ENCODE assay signal across 8 cellular contexts in the genomic region with DNA sequence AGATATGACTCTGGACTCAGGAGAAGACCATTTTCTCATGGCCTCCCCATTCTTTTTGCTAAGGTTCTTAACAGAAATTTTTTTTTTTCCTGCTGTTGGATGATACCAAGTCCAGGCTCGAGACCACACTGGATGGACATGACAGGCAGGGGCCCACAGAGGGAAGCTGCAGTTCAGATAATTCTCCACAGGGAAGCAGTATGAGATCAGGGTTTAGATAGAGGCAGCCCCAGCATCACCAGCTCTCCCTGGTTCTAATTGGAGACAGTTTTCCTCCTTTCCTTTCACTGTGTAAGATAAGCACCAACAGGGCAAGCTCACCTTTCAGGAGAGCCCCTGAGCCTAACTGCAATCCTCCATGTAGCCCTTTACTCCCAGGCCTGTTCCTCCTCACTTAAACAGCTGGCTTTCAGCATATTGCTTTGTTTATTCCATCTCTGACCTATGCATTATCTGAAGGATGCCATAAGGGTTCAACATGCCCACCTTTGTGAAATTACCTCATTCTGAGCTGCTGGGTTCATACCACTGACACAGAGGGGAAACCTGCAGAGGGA.
DNase-seq lines count a peak whose midpoint lies in the region; ATAC-seq and TF ChIP-seq lines count a peak whose summit lies in the region.

No MANE protein-coding gene starts in this region.

- no peaks in the 10 kb centered on the region for H3K27me3 ChIP-seq in MM.1S (replicated peaks; ENCODE audit: insufficient read depth, low read length)
- peaks cover 0 to 1% of the 10 kb centered on the region in 2 donors for H3K27me3 ChIP-seq in aorta (ENCODE audit: control insufficient read depth in 1 of 2, insufficient read depth in 2 of 2, low read length in 1 of 2)

- no peak overlapping the region for H3K9ac ChIP-seq in MM.1S (ENCODE audit: low read length)

- WGBS in aorta, 2 donors, result 20 to 27% methylated on average over 1 of the region's 1 CpG

- intact Hi-C loops in aorta (cut with DNase I), result no loop called here

- H3K36me3 ChIP-seq in MM.1S (replicated peaks; ENCODE audit: insufficient read depth, low read length) (no peaks in the 10 kb centered on the region), aorta (ENCODE audit: control insufficient read depth in 1 of 2, insufficient read depth in 2 of 2, low read length in 1 of 2) (no peaks in the 10 kb centered on the region)

- no peaks in the 10 kb centered on the region for H3K4me1 ChIP-seq in MM.1S (ENCODE audit: low read length)
- H3K4me1 ChIP-seq in aorta (ENCODE audit: control insufficient read depth in 1 of 2, insufficient read depth in 2 of 2, low read length in 2 of 2), result no peaks in the 10 kb centered on the region

- H3K9me3 ChIP-seq in MM.1S (replicated peaks; ENCODE audit: insufficient read depth, low read length) (no peaks in the 10 kb centered on the region), aorta (ENCODE audit: control insufficient read depth, low read length) (no peaks in the 10 kb centered on the region)

- H3K4me3 ChIP-seq in MM.1S (ENCODE audit: low read length), result no peak overlapping the region
- no peak overlapping the region for H3K4me3 ChIP-seq in aorta (ENCODE audit: low read length in 2 of 2)

- H3F3A ChIP-seq in MM.1S (ENCODE audit: insufficient read depth, low read length), result no peaks in the 10 kb centered on the region

- no peaks in the 10 kb centered on the region for H3K9me2 ChIP-seq in MM.1S (replicated peaks; ENCODE audit: insufficient read depth, low read length)

- no peak overlapping the region for H2AFZ ChIP-seq in MM.1S (ENCODE audit: low read length)

- no peak overlapping the region for H3K27ac ChIP-seq in MM.1S (ENCODE audit: low read length)
- H3K27ac ChIP-seq in aorta (ENCODE audit: low read depth in 1 of 2, low read length in 2 of 2), result no peak overlapping the region

- no peaks in the 10 kb centered on the region for H4K20me1 ChIP-seq in MM.1S (ENCODE audit: insufficient read depth, low read length)

- H3K4me2 ChIP-seq in MM.1S (ENCODE audit: low read depth, low read length), result no peak overlapping the region

- no peaks in the 10 kb centered on the region for H3K79me2 ChIP-seq in MM.1S (ENCODE audit: low read length)

- peak; percentile 82 for DNase-seq in ELR (ENCODE audit: low read depth)
- DNase-seq in MM.1S, result peak; percentile 16
- peak; percentile 9 to 67 for DNase-seq in SW 1271 (lab: John Stamatoyannopoulos, UW)
- peak; percentile 80 for DNase-seq in iPS-NIHi7 (ENCODE audit: extremely low spot score)
- no peak for DNase-seq in activated effector memory CD4-positive, alpha-beta T cell treated with Interleukin-2 at 50 U/mL for 16 hours
- DNase-seq in aorta, result no peak
- DNase-seq in stimulated activated naive CD4-positive, alpha-beta T cell treated with Interleukin-2 at 50 U/mL for 16 hours (lab: John Stamatoyannopoulos, UW), result no peak

- TF ChIP-seq CTCF in MM.1S (IDR thresholded peaks at IDR 0.05; ENCODE audit: low read length), result peak; percentile 36

- ATAC-seq in aorta (ENCODE audit: low FRiP score) (no peak), HG02981 (IDR thresholded peaks at IDR 0.05; ENCODE audit: unreplicated experiment) (no peak)

Comparison
In these comparisons a context has a peak if more than half of its experiments do, and no peak if none do; other contexts are left out.
1. DNase-seq: peak in ELR (single experiment), MM.1S (single experiment), SW 1271 (2 of 2) and iPS-NIHi7 (single experiment); none in activated effector memory CD4-positive, alpha-beta T cell treated with Interleukin-2 at 50 U/mL for 16 hours (single experiment), aorta (0 of 2) and stimulated activated naive CD4-positive, alpha-beta T cell treated with Interleukin-2 at 50 U/mL for 16 hours (single experiment).